ENCODE assay signal across 12 cellular contexts in genomic region chr5:112703866-112704820, GRCh38. TPM values are rescaled to one million over a fixed set of nuclear protein-coding genes. Genes with fewer than 3 reads are reported as not detected.
DNase-seq lines count a peak whose midpoint lies in the region; ATAC-seq and TF ChIP-seq lines count a peak whose summit lies in the region.
"Had no signal": no experiment of that assay in that cellular context is flagged by ENCODE, and none has a peak within 500 bp of the region (broad histone marks: within the 10 kb centered on the region; RNA-seq: fewer than 3 reads in every experiment).

No MANE protein-coding gene starts in this region.

- intact Hi-C loops in esophagus muscularis mucosa (cut with DNase I) = loop anchor here (2.0 kb wide), 1 partner anchor 19 kb away; no protein-coding TSS in a partner anchor

- no peaks in the 10 kb centered on the region for H3K27me3 ChIP-seq in esophagus muscularis mucosa

- H3K27ac Mint-ChIP-seq in activated naive CD8-positive, alpha-beta T cell treated with anti-CD3 and anti-CD28 coated beads for 36 hours = no peak overlapping the region

- H3K9me3 Mint-ChIP-seq in activated naive CD8-positive, alpha-beta T cell treated with anti-CD3 and anti-CD28 coated beads for 36 hours = no peaks in the 10 kb centered on the region

- no peaks in the 10 kb centered on the region for H3K36me3 Mint-ChIP-seq in activated naive CD8-positive, alpha-beta T cell treated with anti-CD3 and anti-CD28 coated beads for 36 hours

- H3K4me3 Mint-ChIP-seq in activated naive CD8-positive, alpha-beta T cell treated with anti-CD3 and anti-CD28 coated beads for 36 hours = no peak overlapping the region

- peaks cover 21% of the 10 kb centered on the region for H3K4me1 Mint-ChIP-seq in activated naive CD8-positive, alpha-beta T cell treated with anti-CD3 and anti-CD28 coated beads for 36 hours

- H3K27ac ChIP-seq in esophagus muscularis mucosa (replicated peaks in 1 of 4) = peak overlapping the region; percentile 5 to 62 (median 50)
- H3K27ac ChIP-seq: 22Rv1 had no signal

- no peak for TF ChIP-seq POLR2A in esophagus muscularis mucosa (IDR thresholded peaks at IDR 0.05; ENCODE audit: low read depth)

- no peaks in the 10 kb centered on the region for H3K9me3 ChIP-seq in esophagus muscularis mucosa

- DNase-seq in DMS 273 (lab: John Stamatoyannopoulos, UW; ENCODE audit: unreplicated experiment) (peak; percentile 46), DMS 273 treated with DMSO at 0.1 percent for 48 hours (lab: John Stamatoyannopoulos, UW) (no peak), OCI-M2 (lab: John Stamatoyannopoulos, UW; ENCODE audit: unreplicated experiment) (peak; percentile 64), esophagus muscularis mucosa (ENCODE audit: extremely low spot score) (no peak), non-pigmented ciliary epithelial cell (ENCODE audit: low read depth) (peak; percentile 22), NK-92 (lab: John Stamatoyannopoulos, UW; ENCODE audit: unreplicated experiment) (no peak)
- no peak for DNase-seq in activated naive CD8-positive, alpha-beta T cell treated with anti-CD3 and anti-CD28 coated beads for 36 hours
- DNase-seq: activated naive CD4-positive, alpha-beta T cell treated with Interleukin-2 at 50 U/mL for 16 hours; DMS153; MM.1S had no signal

- H3K4me1 ChIP-seq in esophagus muscularis mucosa = peaks cover 5 to 31% (median 25%) of the 10 kb centered on the region in 4 donors

- TF ChIP-seq CTCF in esophagus muscularis mucosa (IDR thresholded peaks at IDR 0.05) = no peak

- no peaks in the 10 kb centered on the region for H3K36me3 ChIP-seq in esophagus muscularis mucosa

- TF ChIP-seq EP300 in esophagus muscularis mucosa (IDR thresholded peaks at IDR 0.05) = no peak

- H3K4me3 ChIP-seq in esophagus muscularis mucosa = no peak overlapping the region

- WGBS in esophagus muscularis mucosa = 41% methylated on average over 7 of the region's 7 CpGs

- ATAC-seq in HG02798 (IDR thresholded peaks at IDR 0.05; ENCODE audit: poor library complexity, unreplicated experiment) = no peak

- H3K27me3 Mint-ChIP-seq in activated naive CD8-positive, alpha-beta T cell treated with anti-CD3 and anti-CD28 coated beads for 36 hours = peaks cover 6% of the 10 kb centered on the region

RNA-seq across cellular contexts. Expression of gene APC, which starts 33.5 kb away (rescaled TPM):
- total RNA-seq in esophagus muscularis mucosa = 100 to 1,000 TPM; 106 to 166 (median 121) TPM
- total RNA-seq in activated naive CD8-positive, alpha-beta T cell treated with anti-CD3 and anti-CD28 coated beads for 36 hours = 10 to 100 TPM; 19.5 to 19.8 TPM

Comparison
In these comparisons a context has a peak if more than half of its experiments do, and no peak if none do; other contexts are left out.
1. DNase-seq: peak in DMS 273 (single experiment), OCI-M2 (single experiment) and non-pigmented ciliary epithelial cell (single experiment); none in DMS 273 treated with DMSO at 0.1 percent for 48 hours (single experiment), esophagus muscularis mucosa (single experiment), NK-92 (single experiment) and activated naive CD8-positive, alpha-beta T cell treated with anti-CD3 and anti-CD28 coated beads for 36 hours (single experiment).
2. RNA of gene APC, which starts 33.5 kb away (total RNA-seq): 106 to 166 TPM in esophagus muscularis mucosa; 19.5 to 19.8 TPM in activated naive CD8-positive, alpha-beta T cell treated with anti-CD3 and anti-CD28 coated beads for 36 hours; every median in the first group is over 4 times any median in the second.